In the genomic region with DNA sequence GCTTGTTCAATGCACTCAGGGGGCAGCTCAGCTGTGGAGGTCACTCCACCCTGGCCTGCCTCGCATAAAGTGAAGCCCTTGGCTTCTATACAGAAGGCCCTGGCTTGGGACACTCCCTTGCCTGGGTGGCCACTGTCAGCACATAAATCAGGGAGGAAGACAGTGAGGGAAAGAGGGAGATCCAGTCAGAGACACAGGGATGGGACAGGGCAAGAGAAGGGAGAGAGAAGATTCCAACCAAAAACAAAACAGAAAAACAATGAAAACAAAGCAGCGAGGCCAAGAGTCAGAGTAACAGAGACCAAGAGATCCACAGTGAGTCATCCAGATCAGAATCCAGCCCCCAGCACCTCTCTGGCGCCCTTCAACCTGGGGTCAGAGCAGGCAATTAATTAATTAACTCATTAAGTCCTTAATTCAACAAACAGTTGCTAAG, we compare ENCODE assay signal across 19 cellular contexts. TPM values are rescaled to one million over a fixed set of nuclear protein-coding genes. Genes with fewer than 3 reads are reported as not detected.
"Had no signal": no experiment of that assay in that cellular context is flagged by ENCODE, and none has a peak within 500 bp of the region (broad histone marks: within the 10 kb centered on the region; RNA-seq: fewer than 3 reads in every experiment).

No MANE protein-coding gene starts in this region.

- ATAC-seq: activated CD8-positive, alpha-beta T cell treated with anti-CD3 and anti-CD28 coated beads, Interleukin-2, amount 10 ng/mL, durations not matched to agents 7 days and 5 days; body of pancreas; esophagus mucosa; heart right ventricle; stimulated activated naive B cell treated with anti-CD40 and anti-IgM and Interleukin-4, amounts not matched to agents 10 μg/mL and 1 μg/mL and 100 μg/mL, for 72 hours; T-cell had no signal

- H3K4me1 Mint-ChIP-seq: activated CD4-positive, alpha-beta T cell treated with anti-CD3 and anti-CD28 coated beads, Interleukin-2, amount 10 ng/mL, durations not matched to agents 7 days and 5 days; activated naive CD8-positive, alpha-beta T cell treated with anti-CD3 and anti-CD28 coated beads, Interleukin-2, amount 10 ng/mL, durations not matched to agents 7 days and 5 days; stimulated activated naive B cell treated with anti-CD40 and anti-IgM and Interleukin-4, amounts not matched to agents 10 μg/mL and 1 μg/mL and 100 μg/mL, for 72 hours; T-cell had no signal

- H3K27me3 Mint-ChIP-seq: activated naive CD8-positive, alpha-beta T cell treated with anti-CD3 and anti-CD28 coated beads, Interleukin-2, amount 10 ng/mL, durations not matched to agents 7 days and 5 days had no signal

- H3K9me3 Mint-ChIP-seq: activated CD4-positive, alpha-beta T cell treated with anti-CD3 and anti-CD28 coated beads, Interleukin-2, amount 10 ng/mL, durations not matched to agents 7 days and 5 days; activated naive CD8-positive, alpha-beta T cell treated with anti-CD3 and anti-CD28 coated beads, Interleukin-2, amount 10 ng/mL, durations not matched to agents 7 days and 5 days; activated T-cell treated with anti-CD3 and anti-CD28 coated beads, Interleukin-2, amount 50 U/mL, for 24 hours; activated T-helper 2 cell treated with anti-CD3 and anti-CD28 coated beads, Interferon-gamma antibody, Interleukin-2, Interleukin-4, amounts not matched to agents 10 μg/mL and 5 μg/mL and 100 μg/mL, durations not matched to agents 14 hours and 24 hours and 36 hours; stimulated activated naive B cell treated with anti-CD40 and anti-IgM and Interleukin-4, amounts not matched to agents 10 μg/mL and 1 μg/mL and 100 μg/mL, for 72 hours; T-cell had no signal

- H3K36me3 ChIP-seq: left ventricle myocardium inferior, sigmoid colon, spleen, thyroid gland had no signal

- H3K9me3 ChIP-seq: body of pancreas, heart right ventricle, left ventricle myocardium inferior, sigmoid colon, spleen, thyroid gland had no signal

- H3K4me3 Mint-ChIP-seq: activated CD4-positive, alpha-beta T cell treated with anti-CD3 and anti-CD28 coated beads, Interleukin-2, amount 10 ng/mL, durations not matched to agents 7 days and 5 days; activated CD8-positive, alpha-beta T cell treated with anti-CD3 and anti-CD28 coated beads, Interleukin-2, amount 10 ng/mL, durations not matched to agents 7 days and 5 days; activated naive CD8-positive, alpha-beta T cell treated with anti-CD3 and anti-CD28 coated beads, Interleukin-2, amount 10 ng/mL, durations not matched to agents 7 days and 5 days; activated T-cell treated with anti-CD3 and anti-CD28 coated beads, Interleukin-2, amount 50 U/mL, for 24 hours; stimulated activated naive B cell treated with anti-CD40 and anti-IgM and Interleukin-4, amounts not matched to agents 10 μg/mL and 1 μg/mL and 100 μg/mL, for 72 hours; T-cell had no signal

- H3K27me3 ChIP-seq: body of pancreas, sigmoid colon, thyroid gland had no signal

- H3K27ac Mint-ChIP-seq: activated CD4-positive, alpha-beta T cell treated with anti-CD3 and anti-CD28 coated beads, Interleukin-2, amount 10 ng/mL, durations not matched to agents 7 days and 5 days; activated CD8-positive, alpha-beta T cell treated with anti-CD3 and anti-CD28 coated beads, Interleukin-2, amount 10 ng/mL, durations not matched to agents 7 days and 5 days; activated naive CD8-positive, alpha-beta T cell treated with anti-CD3 and anti-CD28 coated beads, Interleukin-2, amount 10 ng/mL, durations not matched to agents 7 days and 5 days; activated T-cell treated with anti-CD3 and anti-CD28 coated beads, Interleukin-2, amount 50 U/mL, for 24 hours; activated T-helper 2 cell treated with anti-CD3 and anti-CD28 coated beads, Interferon-gamma antibody, Interleukin-2, Interleukin-4, amounts not matched to agents 10 μg/mL and 5 μg/mL and 100 μg/mL, durations not matched to agents 14 hours and 24 hours and 36 hours; stimulated activated naive B cell treated with anti-CD40 and anti-IgM and Interleukin-4, amounts not matched to agents 10 μg/mL and 1 μg/mL and 100 μg/mL, for 72 hours; T-cell had no signal

- H3K4me1 ChIP-seq: body of pancreas, thyroid gland had no signal

- H3K36me3 Mint-ChIP-seq: activated naive CD8-positive, alpha-beta T cell treated with anti-CD3 and anti-CD28 coated beads, Interleukin-2, amount 10 ng/mL, durations not matched to agents 7 days and 5 days; stimulated activated naive B cell treated with anti-CD40 and anti-IgM and Interleukin-4, amounts not matched to agents 10 μg/mL and 1 μg/mL and 100 μg/mL, for 72 hours; T-cell had no signal

- H3K4me3 ChIP-seq: body of pancreas, heart right ventricle, left ventricle myocardium inferior, sigmoid colon, spleen, thyroid gland had no signal

- H3K27ac ChIP-seq: body of pancreas, heart right ventricle, left ventricle myocardium inferior, sigmoid colon, spleen, thyroid gland had no signal

- DNase-seq: activated CD4-positive, alpha-beta T cell treated with anti-CD3 and anti-CD28 coated beads, Interleukin-2, amount 10 ng/mL, durations not matched to agents 7 days and 5 days; activated CD4-positive, CD25-positive, alpha-beta regulatory T cell; activated CD8-positive, alpha-beta T cell treated with anti-CD3 and anti-CD28 coated beads, Interleukin-2, amount 10 ng/mL, durations not matched to agents 7 days and 5 days; activated naive CD4-positive, alpha-beta T cell treated with Interleukin-2 at 50 U/mL for 16 hours; activated naive CD8-positive, alpha-beta T cell treated with anti-CD3 and anti-CD28 coated beads, Interleukin-2, amount 10 ng/mL, durations not matched to agents 7 days and 5 days; activated T-cell treated with anti-CD3 and anti-CD28 coated beads, Interleukin-2, amount 50 U/mL, for 24 hours; amygdala; body of pancreas; cortex of kidney; heart right ventricle; left ventricle myocardium inferior; sigmoid colon; spleen; stimulated activated naive B cell treated with anti-CD40 and anti-IgM and Interleukin-4, amounts not matched to agents 10 μg/mL and 1 μg/mL and 100 μg/mL, for 72 hours; T-cell; T-helper 9 cell; thyroid gland had no signal

RNA-seq across cellular contexts. Expression of a gene that starts 11.7 kb away (rescaled TPM):
- total RNA-seq: activated CD4-positive, alpha-beta T cell treated with anti-CD3 and anti-CD28 coated beads, Interleukin-2, amount 10 ng/mL, durations not matched to agents 7 days and 5 days; activated CD8-positive, alpha-beta T cell treated with anti-CD3 and anti-CD28 coated beads, Interleukin-2, amount 10 ng/mL, durations not matched to agents 7 days and 5 days; activated naive CD8-positive, alpha-beta T cell treated with anti-CD3 and anti-CD28 coated beads, Interleukin-2, amount 10 ng/mL, durations not matched to agents 7 days and 5 days; activated T-helper 2 cell treated with anti-CD3 and anti-CD28 coated beads, Interferon-gamma antibody, Interleukin-2, Interleukin-4, amounts not matched to agents 10 μg/mL and 5 μg/mL and 100 μg/mL, durations not matched to agents 14 hours and 24 hours and 36 hours; T-cell had no signal

RNA-seq across cellular contexts. Expression of a gene that starts 57.2 kb away (rescaled TPM):
- total RNA-seq: activated CD8-positive, alpha-beta T cell treated with anti-CD3 and anti-CD28 coated beads, Interleukin-2, amount 10 ng/mL, durations not matched to agents 7 days and 5 days had no signal
